In the genomic region with DNA sequence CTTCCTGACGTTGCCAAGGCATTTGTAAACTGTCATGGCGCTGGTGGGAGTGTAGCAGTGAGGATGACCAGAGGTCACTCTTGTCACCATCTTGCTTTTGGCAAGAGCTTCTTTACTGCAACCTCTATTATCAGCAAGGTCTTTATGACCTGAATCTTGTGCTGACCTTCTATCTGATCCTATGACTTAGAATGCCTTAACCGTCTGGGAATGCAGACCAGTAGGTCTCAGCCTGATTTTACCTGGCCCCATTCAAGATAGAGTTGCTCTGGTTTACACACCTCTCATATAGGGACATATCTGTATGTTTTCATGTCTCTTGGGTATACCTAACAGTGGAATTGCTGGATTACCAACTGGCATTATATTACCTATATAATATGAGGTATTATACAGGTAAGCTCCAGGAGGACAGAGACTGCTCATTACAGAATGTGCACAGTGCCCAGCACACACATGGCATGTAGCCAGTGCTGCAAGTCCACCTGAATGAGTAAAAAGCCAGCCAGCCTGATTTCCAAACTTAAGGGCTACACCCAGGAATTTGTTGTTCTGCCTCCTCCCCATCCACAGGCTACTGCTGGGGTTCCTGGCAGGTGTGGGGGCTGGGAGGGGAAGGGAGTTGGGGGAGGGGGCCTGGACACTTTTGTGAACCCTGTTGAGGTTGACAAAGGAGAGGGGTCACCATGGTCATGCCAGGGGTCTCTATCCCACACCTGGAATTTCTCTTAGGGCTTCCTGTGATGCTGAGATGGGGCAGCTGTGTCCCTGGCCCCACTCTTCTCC, we compare ENCODE assay signal across 23 cellular contexts. TPM values are rescaled to one million over a fixed set of nuclear protein-coding genes. Genes with fewer than 3 reads are reported as not detected.
"Had no signal": no experiment of that assay in that cellular context is flagged by ENCODE, and none has a peak within 500 bp of the region (broad histone marks: within the 10 kb centered on the region; RNA-seq: fewer than 3 reads in every experiment).

No MANE protein-coding gene starts in this region.

- H3K36me3 ChIP-seq: gastroesophageal sphincter, pancreas, right lobe of liver, spleen, tibial artery had no signal

- H3K9me3 Mint-ChIP-seq: mesothelial cell of epicardium; natural killer cell; neural crest cell; stimulated activated memory B cell treated with anti-CD40 and anti-IgM and Interleukin-4, amounts not matched to agents 10 μg/mL and 1 μg/mL and 100 μg/mL, for 72 hours; stimulated activated naive CD8-positive, alpha-beta T cell treated with anti-CD3 and anti-CD28 coated beads, Interleukin-15, Interleukin-2, amounts not matched to agents 100 ng/mL and 50 ng/mL, for 24 hours had no signal

- H3K4me3 ChIP-seq: dorsolateral prefrontal cortex, gastroesophageal sphincter, pancreas, right lobe of liver, spleen, tibial artery had no signal

- H3K27ac ChIP-seq: dorsolateral prefrontal cortex, gastroesophageal sphincter, pancreas, right lobe of liver, spleen, tibial artery had no signal

- H3K4me1 Mint-ChIP-seq: natural killer cell had no signal

- H3K9me3 ChIP-seq: gastroesophageal sphincter, pancreas, right lobe of liver, spleen, tibial artery had no signal

- H3K4me1 ChIP-seq: pancreas, right lobe of liver had no signal

- H3K27me3 ChIP-seq: right lobe of liver had no signal

- H3K27ac Mint-ChIP-seq: mesothelial cell of epicardium; natural killer cell; progenitor cell of endocrine pancreas; stimulated activated memory B cell treated with anti-CD40 and anti-IgM and Interleukin-4, amounts not matched to agents 10 μg/mL and 1 μg/mL and 100 μg/mL, for 72 hours; stimulated activated naive CD8-positive, alpha-beta T cell treated with anti-CD3 and anti-CD28 coated beads, Interleukin-15, Interleukin-2, amounts not matched to agents 100 ng/mL and 50 ng/mL, for 24 hours had no signal

- ATAC-seq: esophagus mucosa; gastroesophageal sphincter; left colon; natural killer cell; pancreas; right lobe of liver; stimulated activated memory B cell treated with anti-CD40 and anti-IgM and Interleukin-4, amounts not matched to agents 10 μg/mL and 1 μg/mL and 100 μg/mL, for 72 hours had no signal

- H3K4me3 Mint-ChIP-seq: mesothelial cell of epicardium; natural killer cell; neural crest cell; stimulated activated memory B cell treated with anti-CD40 and anti-IgM and Interleukin-4, amounts not matched to agents 10 μg/mL and 1 μg/mL and 100 μg/mL, for 72 hours; stimulated activated naive CD8-positive, alpha-beta T cell treated with anti-CD3 and anti-CD28 coated beads, Interleukin-15, Interleukin-2, amounts not matched to agents 100 ng/mL and 50 ng/mL, for 24 hours had no signal

- DNase-seq: central memory CD4-positive, alpha-beta T cell; cortex of kidney; dorsolateral prefrontal cortex; effector memory CD4-positive, alpha-beta T cell; glutamatergic neuron; left colon; natural killer cell; pancreas; right lobe of liver; spleen; stimulated activated CD4-positive, alpha-beta T cell treated with anti-CD3 and anti-CD28 coated beads, Interleukin-15, amount 100 ng/mL, for 24 hours; stimulated activated CD4-positive, alpha-beta T cell treated with anti-CD3 and anti-CD28 coated beads, Interleukin-1b, Interleukin-23, amount 100 ng/mL, for 48 hours; stimulated activated CD4-positive, alpha-beta T cell treated with anti-CD3 and anti-CD28 coated beads, Interleukin-4, amount 100 ng/mL, for 24 hours had no signal

- H3K36me3 Mint-ChIP-seq: mesothelial cell of epicardium; natural killer cell; stimulated activated memory B cell treated with anti-CD40 and anti-IgM and Interleukin-4, amounts not matched to agents 10 μg/mL and 1 μg/mL and 100 μg/mL, for 72 hours had no signal

RNA-seq across cellular contexts. Expression of gene NNAT, which starts 41.8 kb away (rescaled TPM):
- total RNA-seq: liver, lung microvascular endothelial cell, natural killer cell, right lobe of liver had no signal
